Comparison of ENCODE assay signal across 9 cellular contexts in genomic region chr15:71329509-71330260, GRCh38.
DNase-seq lines count a peak whose midpoint lies in the region; ATAC-seq lines count a peak whose summit lies in the region.
"Had no signal": no experiment of that assay in that cellular context is flagged by ENCODE, and none has a peak within 500 bp of the region (broad histone marks: within the 10 kb centered on the region; RNA-seq: fewer than 3 reads in every experiment).

No MANE protein-coding gene starts in this region.

- no peak overlapping the region for H2AK5ac ChIP-seq in mesenchymal stem cell (ENCODE audit: low read length, severe bottlenecking)

- H3K4me1 ChIP-seq in esophagus (ENCODE audit: control insufficient read depth in 2 of 2, insufficient read depth in 2 of 2, low read length in 1 of 2) (peaks cover 2 to 4% of the 10 kb centered on the region in 2 donors), mesenchymal stem cell (ENCODE audit: control insufficient read depth, insufficient read depth, low read depth, low read length) (peaks cover 7% of the 10 kb centered on the region), urinary bladder (ENCODE audit: insufficient read depth) (no peaks in the 10 kb centered on the region)
- H3K4me1 ChIP-seq: parathyroid adenoma had no signal

- H2AFZ ChIP-seq in mesenchymal stem cell (ENCODE audit: low read depth, low read length), result no peak overlapping the region
- H2AFZ ChIP-seq: parathyroid adenoma had no signal

- WGBS in esophagus, 2 donors, result 59 to 62% methylated on average over 14 of the region's 14 CpGs
- WGBS in mesenchymal stem cell, result 88% methylated on average over 13 of the region's 14 CpGs
- 59% methylated on average over 14 of the region's 14 CpGs for WGBS in urinary bladder

- H3K9me3 ChIP-seq in esophagus (ENCODE audit: control insufficient read depth in 2 of 2, insufficient read depth in 1 of 2, low read depth in 1 of 2, low read length in 1 of 2), result no peaks in the 10 kb centered on the region
- no peaks in the 10 kb centered on the region for H3K9me3 ChIP-seq in mesenchymal stem cell (ENCODE audit: control insufficient read depth, low read length)

- peak overlapping the region in 1 of 2 experiments; percentile 41 for H2BK12ac ChIP-seq in mesenchymal stem cell (ENCODE audit: low read length in 2 of 2)

- H3K27ac ChIP-seq in esophagus (ENCODE audit: low read depth in 2 of 2, low read length in 1 of 2) (peak overlapping the region; percentile 36 to 88), mesenchymal stem cell (ENCODE audit: low read length, poor library complexity, severe bottlenecking) (no peak overlapping the region), urinary bladder (ENCODE audit: low read depth) (peak overlapping the region; percentile 40)
- H3K27ac ChIP-seq: parathyroid adenoma had no signal

- H2BK5ac ChIP-seq in mesenchymal stem cell (ENCODE audit: low read depth, low read length, poor library complexity, severe bottlenecking), result no peak overlapping the region

- no peak overlapping the region for H2BK120ac ChIP-seq in mesenchymal stem cell (ENCODE audit: low read depth, low read length)

- H3K4me3 ChIP-seq in esophagus (ENCODE audit: low read depth in 1 of 2, low read length in 2 of 2), result no peak overlapping the region
- H3K4me3 ChIP-seq in mesenchymal stem cell (ENCODE audit: insufficient read depth in 1 of 2, low read depth in 1 of 2, low read length in 2 of 2), result no peak overlapping the region
- no peak overlapping the region for H3K4me3 ChIP-seq in urinary bladder (ENCODE audit: low read depth, low read length)

- no peaks in the 10 kb centered on the region for H3K36me3 ChIP-seq in esophagus (ENCODE audit: control insufficient read depth in 2 of 2, insufficient read depth in 2 of 2, low read length in 1 of 2)
- H3K36me3 ChIP-seq in mesenchymal stem cell (ENCODE audit: control insufficient read depth in 1 of 2, insufficient read depth in 2 of 2, low read depth in 1 of 2, low read length in 2 of 2), result peaks cover 0 to 6% of the 10 kb centered on the region in 2 experiments
- H3K36me3 ChIP-seq in urinary bladder (ENCODE audit: insufficient read depth), result no peaks in the 10 kb centered on the region

- peak; percentile 88 for DNase-seq in M059J (ENCODE audit: low read depth)
- DNase-seq in mesenchymal stem cell, result peak; percentile 22
- DNase-seq in NCI-H446 treated with DMSO at 0.1 percent for 48 hours (lab: John Stamatoyannopoulos, UW), result no peak
- DNase-seq: activated naive CD4-positive, alpha-beta T cell treated with Interleukin-2 at 50 U/mL for 16 hours had no signal

- H2BK15ac ChIP-seq in mesenchymal stem cell (ENCODE audit: low read depth, poor library complexity, severe bottlenecking), result no peak overlapping the region

- no peak overlapping the region for H4K8ac ChIP-seq in mesenchymal stem cell (ENCODE audit: low read length)

- no peak overlapping the region for H3K23ac ChIP-seq in mesenchymal stem cell (ENCODE audit: low read length in 2 of 2)

- no peak overlapping the region for H3K14ac ChIP-seq in mesenchymal stem cell (ENCODE audit: low read length in 2 of 2)

- H3K4me2 ChIP-seq in mesenchymal stem cell (ENCODE audit: low read length, poor library complexity, severe bottlenecking), result no peak overlapping the region

- H3K18ac ChIP-seq in mesenchymal stem cell (ENCODE audit: low read depth in 1 of 2, low read length in 2 of 2), result no peak overlapping the region

- ATAC-seq in HG02763 (IDR thresholded peaks at IDR 0.05; ENCODE audit: unreplicated experiment) (no peak), HG03342 (IDR thresholded peaks at IDR 0.05; ENCODE audit: unreplicated experiment) (no peak)

- H3K9ac ChIP-seq in mesenchymal stem cell (ENCODE audit: low read length), result no peak overlapping the region
- H3K9ac ChIP-seq: parathyroid adenoma had no signal

- H3K4ac ChIP-seq in mesenchymal stem cell (ENCODE audit: low read depth in 1 of 2, low read length in 2 of 2), result no peak overlapping the region

- peaks cover 5% of the 10 kb centered on the region for H3K79me1 ChIP-seq in mesenchymal stem cell (replicated peaks; ENCODE audit: low read length, poor library complexity, severe bottlenecking)

- H3K27me3 ChIP-seq in esophagus (ENCODE audit: control insufficient read depth in 1 of 2, insufficient read depth in 2 of 2, low read length in 2 of 2), result no peaks in the 10 kb centered on the region
- H3K27me3 ChIP-seq in mesenchymal stem cell (ENCODE audit: control insufficient read depth in 1 of 2, insufficient read depth in 1 of 2, low read length in 2 of 2), result no peaks in the 10 kb centered on the region

- no peak overlapping the region for H4K91ac ChIP-seq in mesenchymal stem cell (ENCODE audit: low read length)
